ENCODE assay signal across 1 cellular context in genomic region chr16:1871974-1872635, GRCh38.
A peak's percentile ranks its signal among the peaks of the same experiment; 100 is the strongest.
TF ChIP-seq lines count a peak whose summit lies in the region.

A gene with protein sequence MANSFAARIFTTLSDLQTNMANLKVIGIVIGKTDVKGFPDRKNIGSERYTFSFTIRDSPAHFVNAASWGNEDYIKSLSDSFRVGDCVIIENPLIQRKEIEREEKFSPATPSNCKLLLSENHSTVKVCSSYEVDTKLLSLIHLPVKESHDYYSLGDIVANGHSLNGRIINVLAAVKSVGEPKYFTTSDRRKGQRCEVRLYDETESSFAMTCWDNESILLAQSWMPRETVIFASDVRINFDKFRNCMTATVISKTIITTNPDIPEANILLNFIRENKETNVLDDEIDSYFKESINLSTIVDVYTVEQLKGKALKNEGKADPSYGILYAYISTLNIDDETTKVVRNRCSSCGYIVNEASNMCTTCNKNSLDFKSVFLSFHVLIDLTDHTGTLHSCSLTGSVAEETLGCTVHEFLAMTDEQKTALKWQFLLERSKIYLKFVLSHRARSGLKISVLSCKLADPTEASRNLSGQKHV (minus strand): TSS chr16:1872164. CDS start chr16:1868175, 3,989 bp downstream.

TF ChIP-seq in K562, 482 proteins besides CTCF, POLR2A, EP300 and RAD21 (continued from another document and continues in another):
- TF ChIP-seq, protein P1, sequence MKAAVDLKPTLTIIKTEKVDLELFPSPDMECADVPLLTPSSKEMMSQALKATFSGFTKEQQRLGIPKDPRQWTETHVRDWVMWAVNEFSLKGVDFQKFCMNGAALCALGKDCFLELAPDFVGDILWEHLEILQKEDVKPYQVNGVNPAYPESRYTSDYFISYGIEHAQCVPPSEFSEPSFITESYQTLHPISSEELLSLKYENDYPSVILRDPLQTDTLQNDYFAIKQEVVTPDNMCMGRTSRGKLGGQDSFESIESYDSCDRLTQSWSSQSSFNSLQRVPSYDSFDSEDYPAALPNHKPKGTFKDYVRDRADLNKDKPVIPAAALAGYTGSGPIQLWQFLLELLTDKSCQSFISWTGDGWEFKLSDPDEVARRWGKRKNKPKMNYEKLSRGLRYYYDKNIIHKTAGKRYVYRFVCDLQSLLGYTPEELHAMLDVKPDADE (conservative IDR thresholded peaks at IDR 0.05; ENCODE audit: control insufficient read depth, low read depth, low read length) = peak; percentile 32; the same call in 1 of the 2 replicates
- TF ChIP-seq L3MBTL2 (IDR thresholded peaks at IDR 0.05) (peak; percentile 99), MIER1 (IDR thresholded peaks at IDR 0.05; ENCODE audit: low read depth) (no peak), RBM25 (IDR thresholded peaks at IDR 0.05; ENCODE audit: low read depth, low read length, severe bottlenecking) (no peak), GMEB1 (CRISPR knock-in tag; IDR thresholded peaks at IDR 0.05) (0 out of 2 replicates have a peak, but pooled peaks have one; percentile 31), TEAD1 (CRISPR knock-in tag; IDR thresholded peaks at IDR 0.05) (peak in 1 of 2 experiments; percentile 43; a peak in 1 of 4 replicates), NR3C1 (CRISPR knock-in tag; IDR thresholded peaks at IDR 0.05) (no peak), DACH1 (IDR thresholded peaks at IDR 0.05; ENCODE audit: partially characterized antibody) (no peak), POLR2B (IDR thresholded peaks at IDR 0.05; ENCODE audit: low read depth, partially characterized antibody) (peak; percentile 67), DPF2 (IDR thresholded peaks at IDR 0.05) (peak; percentile 68; the same call in 1 of the 2 replicates), CHD1 (IDR thresholded peaks at IDR 0.05; ENCODE audit: low read length) (peak; percentile 34), ZFX (CRISPR knock-in tag; IDR thresholded peaks at IDR 0.05) (peak; percentile 59), ZNF696 (CRISPR knock-in tag; conservative IDR thresholded peaks at IDR 0.05) (no peak), TFAP4 (CRISPR knock-in tag; IDR thresholded peaks at IDR 0.05; ENCODE audit: borderline replicate concordance) (peak; percentile 57), HDAC2 (IDR thresholded peaks at IDR 0.05) (peak; percentile 68; the same call in 1 of the 2 replicates), SIN3B (IDR thresholded peaks at IDR 0.05; ENCODE audit: low read depth) (peak; percentile 57; the same call in 1 of the 2 replicates), GATAD2B (IDR thresholded peaks at IDR 0.05; ENCODE audit: borderline replicate concordance) (peak; percentile 87), PREB (CRISPR knock-in tag; IDR thresholded peaks at IDR 0.05) (no peak), TAF15 (IDR thresholded peaks at IDR 0.05; ENCODE audit: low read depth, low read length) (no peak), ZNF23 (CRISPR knock-in tag; IDR thresholded peaks at IDR 0.05) (no peak), CBX8 (IDR thresholded peaks at IDR 0.05; ENCODE audit: borderline replicate concordance, extremely low read depth, low read depth, low read length, poor library complexity, severe bottlenecking) (no peak), ZNF140 (CRISPR knock-in tag; IDR thresholded peaks at IDR 0.05) (no peak), POLR2H (tag; IDR thresholded peaks at IDR 0.05; ENCODE audit: low read depth) (peak; percentile 46; the same call in 1 of the 2 replicates)
- TF ChIP-seq, protein P2, sequence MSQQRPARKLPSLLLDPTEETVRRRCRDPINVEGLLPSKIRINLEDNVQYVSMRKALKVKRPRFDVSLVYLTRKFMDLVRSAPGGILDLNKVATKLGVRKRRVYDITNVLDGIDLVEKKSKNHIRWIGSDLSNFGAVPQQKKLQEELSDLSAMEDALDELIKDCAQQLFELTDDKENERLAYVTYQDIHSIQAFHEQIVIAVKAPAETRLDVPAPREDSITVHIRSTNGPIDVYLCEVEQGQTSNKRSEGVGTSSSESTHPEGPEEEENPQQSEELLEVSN (IDR thresholded peaks at IDR 0.05; ENCODE audit: borderline replicate concordance in 1 of 2, extremely low read depth in 1 of 2, insufficient read depth in 1 of 2, insufficient read length in 1 of 2, low read depth in 1 of 2, low read length in 1 of 2, poor library complexity in 1 of 2, severe bottlenecking in 1 of 2) = peak; percentile 93 to 98
- TF ChIP-seq, protein P3, sequence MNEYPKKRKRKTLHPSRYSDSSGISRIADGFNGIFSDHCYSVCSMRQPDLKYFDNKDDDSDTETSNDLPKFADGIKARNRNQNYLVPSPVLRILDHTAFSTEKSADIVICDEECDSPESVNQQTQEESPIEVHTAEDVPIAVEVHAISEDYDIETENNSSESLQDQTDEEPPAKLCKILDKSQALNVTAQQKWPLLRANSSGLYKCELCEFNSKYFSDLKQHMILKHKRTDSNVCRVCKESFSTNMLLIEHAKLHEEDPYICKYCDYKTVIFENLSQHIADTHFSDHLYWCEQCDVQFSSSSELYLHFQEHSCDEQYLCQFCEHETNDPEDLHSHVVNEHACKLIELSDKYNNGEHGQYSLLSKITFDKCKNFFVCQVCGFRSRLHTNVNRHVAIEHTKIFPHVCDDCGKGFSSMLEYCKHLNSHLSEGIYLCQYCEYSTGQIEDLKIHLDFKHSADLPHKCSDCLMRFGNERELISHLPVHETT (CRISPR knock-in tag; conservative IDR thresholded peaks at IDR 0.05 in 1 of 2, IDR thresholded peaks at IDR 0.05 in 1 of 2) = peak in 1 of 2 experiments; percentile 34; a peak in 1 of 4 replicates
- TF ChIP-seq, protein P4, sequence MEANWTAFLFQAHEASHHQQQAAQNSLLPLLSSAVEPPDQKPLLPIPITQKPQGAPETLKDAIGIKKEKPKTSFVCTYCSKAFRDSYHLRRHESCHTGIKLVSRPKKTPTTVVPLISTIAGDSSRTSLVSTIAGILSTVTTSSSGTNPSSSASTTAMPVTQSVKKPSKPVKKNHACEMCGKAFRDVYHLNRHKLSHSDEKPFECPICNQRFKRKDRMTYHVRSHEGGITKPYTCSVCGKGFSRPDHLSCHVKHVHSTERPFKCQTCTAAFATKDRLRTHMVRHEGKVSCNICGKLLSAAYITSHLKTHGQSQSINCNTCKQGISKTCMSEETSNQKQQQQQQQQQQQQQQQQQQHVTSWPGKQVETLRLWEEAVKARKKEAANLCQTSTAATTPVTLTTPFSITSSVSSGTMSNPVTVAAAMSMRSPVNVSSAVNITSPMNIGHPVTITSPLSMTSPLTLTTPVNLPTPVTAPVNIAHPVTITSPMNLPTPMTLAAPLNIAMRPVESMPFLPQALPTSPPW (CRISPR knock-in tag; IDR thresholded peaks at IDR 0.05) = peak; percentile 88
- TF ChIP-seq, protein P5, sequence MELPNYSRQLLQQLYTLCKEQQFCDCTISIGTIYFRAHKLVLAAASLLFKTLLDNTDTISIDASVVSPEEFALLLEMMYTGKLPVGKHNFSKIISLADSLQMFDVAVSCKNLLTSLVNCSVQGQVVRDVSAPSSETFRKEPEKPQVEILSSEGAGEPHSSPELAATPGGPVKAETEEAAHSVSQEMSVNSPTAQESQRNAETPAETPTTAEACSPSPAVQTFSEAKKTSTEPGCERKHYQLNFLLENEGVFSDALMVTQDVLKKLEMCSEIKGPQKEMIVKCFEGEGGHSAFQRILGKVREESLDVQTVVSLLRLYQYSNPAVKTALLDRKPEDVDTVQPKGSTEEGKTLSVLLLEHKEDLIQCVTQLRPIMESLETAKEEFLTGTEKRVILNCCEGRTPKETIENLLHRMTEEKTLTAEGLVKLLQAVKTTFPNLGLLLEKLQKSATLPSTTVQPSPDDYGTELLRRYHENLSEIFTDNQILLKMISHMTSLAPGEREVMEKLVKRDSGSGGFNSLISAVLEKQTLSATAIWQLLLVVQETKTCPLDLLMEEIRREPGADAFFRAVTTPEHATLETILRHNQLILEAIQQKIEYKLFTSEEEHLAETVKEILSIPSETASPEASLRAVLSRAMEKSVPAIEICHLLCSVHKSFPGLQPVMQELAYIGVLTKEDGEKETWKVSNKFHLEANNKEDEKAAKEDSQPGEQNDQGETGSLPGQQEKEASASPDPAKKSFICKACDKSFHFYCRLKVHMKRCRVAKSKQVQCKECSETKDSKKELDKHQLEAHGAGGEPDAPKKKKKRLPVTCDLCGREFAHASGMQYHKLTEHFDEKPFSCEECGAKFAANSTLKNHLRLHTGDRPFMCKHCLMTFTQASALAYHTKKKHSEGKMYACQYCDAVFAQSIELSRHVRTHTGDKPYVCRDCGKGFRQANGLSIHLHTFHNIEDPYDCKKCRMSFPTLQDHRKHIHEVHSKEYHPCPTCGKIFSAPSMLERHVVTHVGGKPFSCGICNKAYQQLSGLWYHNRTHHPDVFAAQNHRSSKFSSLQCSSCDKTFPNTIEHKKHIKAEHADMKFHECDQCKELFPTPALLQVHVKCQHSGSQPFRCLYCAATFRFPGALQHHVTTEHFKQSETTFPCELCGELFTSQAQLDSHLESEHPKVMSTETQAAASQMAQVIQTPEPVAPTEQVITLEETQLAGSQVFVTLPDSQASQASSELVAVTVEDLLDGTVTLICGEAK (IDR thresholded peaks at IDR 0.05) = peak; percentile 55; the same call in 1 of the 2 replicates
- TF ChIP-seq, protein P5 (CRISPR knock-in tag; IDR thresholded peaks at IDR 0.05) = no peak
- TF ChIP-seq, protein P6, sequence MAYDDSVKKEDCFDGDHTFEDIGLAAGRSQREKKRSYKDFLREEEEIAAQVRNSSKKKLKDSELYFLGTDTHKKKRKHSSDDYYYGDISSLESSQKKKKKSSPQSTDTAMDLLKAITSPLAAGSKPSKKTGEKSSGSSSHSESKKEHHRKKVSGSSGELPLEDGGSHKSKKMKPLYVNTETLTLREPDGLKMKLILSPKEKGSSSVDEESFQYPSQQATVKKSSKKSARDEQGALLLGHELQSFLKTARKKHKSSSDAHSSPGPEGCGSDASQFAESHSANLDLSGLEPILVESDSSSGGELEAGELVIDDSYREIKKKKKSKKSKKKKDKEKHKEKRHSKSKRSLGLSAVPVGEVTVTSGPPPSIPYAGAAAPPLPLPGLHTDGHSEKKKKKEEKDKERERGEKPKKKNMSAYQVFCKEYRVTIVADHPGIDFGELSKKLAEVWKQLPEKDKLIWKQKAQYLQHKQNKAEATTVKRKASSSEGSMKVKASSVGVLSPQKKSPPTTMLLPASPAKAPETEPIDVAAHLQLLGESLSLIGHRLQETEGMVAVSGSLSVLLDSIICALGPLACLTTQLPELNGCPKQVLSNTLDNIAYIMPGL (CRISPR knock-in tag; IDR thresholded peaks at IDR 0.05) = peak; percentile 73; the same call in 1 of the 2 replicates
- TF ChIP-seq, protein P7, sequence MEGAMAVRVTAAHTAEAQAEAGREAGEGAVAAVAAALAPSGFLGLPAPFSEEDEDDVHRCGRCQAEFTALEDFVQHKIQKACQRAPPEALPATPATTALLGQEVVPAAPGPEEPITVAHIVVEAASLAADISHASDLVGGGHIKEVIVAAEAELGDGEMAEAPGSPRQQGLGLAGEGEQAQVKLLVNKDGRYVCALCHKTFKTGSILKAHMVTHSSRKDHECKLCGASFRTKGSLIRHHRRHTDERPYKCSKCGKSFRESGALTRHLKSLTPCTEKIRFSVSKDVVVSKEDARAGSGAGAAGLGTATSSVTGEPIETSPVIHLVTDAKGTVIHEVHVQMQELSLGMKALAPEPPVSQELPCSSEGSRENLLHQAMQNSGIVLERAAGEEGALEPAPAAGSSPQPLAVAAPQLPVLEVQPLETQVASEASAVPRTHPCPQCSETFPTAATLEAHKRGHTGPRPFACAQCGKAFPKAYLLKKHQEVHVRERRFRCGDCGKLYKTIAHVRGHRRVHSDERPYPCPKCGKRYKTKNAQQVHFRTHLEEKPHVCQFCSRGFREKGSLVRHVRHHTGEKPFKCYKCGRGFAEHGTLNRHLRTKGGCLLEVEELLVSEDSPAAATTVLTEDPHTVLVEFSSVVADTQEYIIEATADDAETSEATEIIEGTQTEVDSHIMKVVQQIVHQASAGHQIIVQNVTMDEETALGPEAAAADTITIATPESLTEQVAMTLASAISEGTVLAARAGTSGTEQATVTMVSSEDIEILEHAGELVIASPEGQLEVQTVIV (CRISPR knock-in tag; IDR thresholded peaks at IDR 0.05; ENCODE audit: borderline replicate concordance) = no peak
